In the genomic region with DNA sequence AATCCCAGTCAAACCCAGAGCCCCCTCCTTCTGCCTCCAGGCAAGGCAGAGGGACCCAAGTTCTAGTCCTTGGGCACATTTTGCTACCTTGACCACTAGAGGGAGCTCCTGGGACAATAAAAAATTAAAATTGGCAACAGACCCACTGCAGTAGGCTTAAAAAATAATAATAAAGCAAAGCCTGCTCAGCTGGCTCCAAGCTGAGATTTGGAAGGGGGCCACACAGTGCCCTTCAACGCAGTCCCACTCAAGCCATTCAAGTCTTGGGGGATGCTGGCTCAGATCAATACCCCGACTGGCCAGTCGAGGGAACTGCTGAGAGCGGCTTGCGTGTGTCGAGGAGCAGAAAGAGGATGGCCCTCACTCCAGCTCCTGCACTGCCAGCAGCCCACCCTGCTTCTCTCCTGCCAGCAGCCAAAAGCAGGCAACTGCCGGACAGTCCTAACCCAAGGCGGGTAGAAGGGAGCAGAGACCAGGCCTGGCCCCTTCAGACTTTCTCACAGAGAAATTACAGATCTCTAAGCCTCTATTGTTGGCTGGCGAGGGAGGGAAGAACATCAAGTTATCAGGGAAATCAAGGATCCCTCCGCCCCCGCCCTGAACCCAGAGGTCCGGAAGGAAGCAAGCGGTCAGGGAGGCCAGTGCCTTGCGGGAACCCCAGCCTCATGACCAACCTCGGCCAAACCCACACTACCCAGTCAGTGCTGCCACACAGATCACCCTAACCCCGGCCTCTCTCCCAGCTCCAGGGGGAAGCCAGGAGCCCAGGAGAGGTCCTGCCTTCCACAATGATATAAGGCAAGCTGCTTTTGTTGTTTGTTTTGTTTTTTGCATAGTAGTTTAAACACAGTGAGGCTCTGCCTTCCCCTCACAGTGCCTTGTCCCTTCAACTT, we compare ENCODE assay signal across 8 cellular contexts. TPM values are rescaled to one million over a fixed set of nuclear protein-coding genes. Genes with fewer than 3 reads are reported as not detected.
A peak's percentile ranks its signal among the peaks of the same experiment; 100 is the strongest.
DNase-seq lines count a peak whose midpoint lies in the region; ATAC-seq and TF ChIP-seq lines count a peak whose summit lies in the region.

No MANE protein-coding gene starts in this region.

- H3K4me3 Mint-ChIP-seq in CD4-positive, CD25-positive, alpha-beta regulatory T cell, result peak overlapping the region in 1 of 4 donors; percentile 34

- TF ChIP-seq CTCF in fibroblast of villous mesenchyme (IDR thresholded peaks at IDR 0.05; ENCODE audit: insufficient read depth, low read depth, low read length) (peak; percentile 86), upper lobe of right lung (IDR thresholded peaks at IDR 0.05) (peak; percentile 90)

- ATAC-seq in CD4-positive, CD25-positive, alpha-beta regulatory T cell (ENCODE audit: low read depth in 2 of 2), result no peak
- ATAC-seq in upper lobe of right lung, result peak; percentile 48
- no peak for ATAC-seq in GM18502 (IDR thresholded peaks at IDR 0.05; ENCODE audit: poor library complexity, unreplicated experiment)

- peaks cover 10 to 31% (median 16%) of the 10 kb centered on the region in 4 donors for H3K4me1 Mint-ChIP-seq in CD4-positive, CD25-positive, alpha-beta regulatory T cell

- peaks cover 31% of the 10 kb centered on the region for H3K36me3 Mint-ChIP-seq in CD4-positive, CD25-positive, alpha-beta regulatory T cell

- intact Hi-C loops in upper lobe of right lung (cut with DNase I), result loop anchor here (10.0 kb wide), 1 partner anchor 178 kb away; no protein-coding TSS in a partner anchor

- peak overlapping the region; percentile 43 for H3K27ac ChIP-seq in CD4-positive, CD25-positive, alpha-beta regulatory T cell (ENCODE audit: insufficient read depth, low read length, poor library complexity, severe bottlenecking)
- H3K27ac ChIP-seq in upper lobe of right lung, result peak overlapping the region; percentile 63

- DNase-seq in CD4-positive, CD25-positive, alpha-beta regulatory T cell, result peak; percentile 50 to 80 (median 74)
- peak; percentile 32 for DNase-seq in HS-5 (ENCODE audit: low read depth)
- DNase-seq in RPMI7951 (ENCODE audit: low read depth), result peak; percentile 69
- peak; percentile 34 for DNase-seq in activated effector memory CD4-positive, alpha-beta T cell treated with Interleukin-2 at 50 U/mL for 16 hours
- DNase-seq in fibroblast of villous mesenchyme (ENCODE audit: low read depth), result peak; percentile 72
- DNase-seq in occipital lobe (lab: John Stamatoyannopoulos, UW), result peak; percentile 31
- peak; percentile 77 for DNase-seq in upper lobe of right lung

- peaks cover 18% of the 10 kb centered on the region for H3K4me1 ChIP-seq in CD4-positive, CD25-positive, alpha-beta regulatory T cell (ENCODE audit: control insufficient read depth, insufficient read depth, low read length, poor library complexity, severe bottlenecking)
- H3K4me1 ChIP-seq in upper lobe of right lung, result peaks cover 33% of the 10 kb centered on the region

- H3K27me3 Mint-ChIP-seq in CD4-positive, CD25-positive, alpha-beta regulatory T cell, result no peaks in the 10 kb centered on the region

- no peaks in the 10 kb centered on the region for H3K27me3 ChIP-seq in CD4-positive, CD25-positive, alpha-beta regulatory T cell (ENCODE audit: control insufficient read depth, insufficient read depth, low read length)
- no peaks in the 10 kb centered on the region for H3K27me3 ChIP-seq in upper lobe of right lung

- H3K4me3 ChIP-seq in CD4-positive, CD25-positive, alpha-beta regulatory T cell (ENCODE audit: low read depth, low read length), result no peak overlapping the region
- no peak overlapping the region for H3K4me3 ChIP-seq in fibroblast of villous mesenchyme (ENCODE audit: low read depth, low read length)
- H3K4me3 ChIP-seq in upper lobe of right lung, result peak overlapping the region; percentile 3

- peaks cover 57% of the 10 kb centered on the region for H3K36me3 ChIP-seq in CD4-positive, CD25-positive, alpha-beta regulatory T cell (ENCODE audit: control insufficient read depth, insufficient read depth, low read length)
- H3K36me3 ChIP-seq in upper lobe of right lung, result peaks cover 39% of the 10 kb centered on the region

- no peaks in the 10 kb centered on the region for H3K9me3 ChIP-seq in CD4-positive, CD25-positive, alpha-beta regulatory T cell (ENCODE audit: control insufficient read depth in 2 of 2, low read length in 2 of 2)
- H3K9me3 ChIP-seq in upper lobe of right lung, result no peaks in the 10 kb centered on the region

- H3K9me3 Mint-ChIP-seq in CD4-positive, CD25-positive, alpha-beta regulatory T cell, result no peaks in the 10 kb centered on the region

- peak overlapping the region in 2 of 3 donors; percentile 52 to 67 for H3K27ac Mint-ChIP-seq in CD4-positive, CD25-positive, alpha-beta regulatory T cell

RNA-seq across cellular contexts. Expression of a gene that starts 4.9 kb away (rescaled TPM):
- 1.4 TPM for total RNA-seq in CD4-positive, CD25-positive, alpha-beta regulatory T cell
- 1 to 10 TPM; 1.0 to 2.0 (median 1.5) TPM for polyA plus RNA-seq in CD4-positive, CD25-positive, alpha-beta regulatory T cell
- total RNA-seq in RPMI7951 (2014; rRNA removed; shearing (Covaris generic)), result 13.1 and 13.4 TPM in 2 replicates
- total RNA-seq in fibroblast of villous mesenchyme (13.0 and 13.5 TPM in 2 replicates), occipital lobe (6.4 TPM), upper lobe of right lung (11.8 TPM)

RNA-seq across cellular contexts. Expression of a gene that starts 47.8 kb away (rescaled TPM):
- not detected for total RNA-seq in CD4-positive, CD25-positive, alpha-beta regulatory T cell
- not detected for polyA plus RNA-seq in CD4-positive, CD25-positive, alpha-beta regulatory T cell
- total RNA-seq in RPMI7951 (2014; rRNA removed; shearing (Covaris generic)), result not detected in 2 replicates
- not detected in 2 replicates for total RNA-seq in fibroblast of villous mesenchyme
- total RNA-seq in occipital lobe, result not detected
- not detected for total RNA-seq in upper lobe of right lung

RNA-seq across cellular contexts. Expression of a gene that starts 49.2 kb away (rescaled TPM):
- 101 TPM for total RNA-seq in CD4-positive, CD25-positive, alpha-beta regulatory T cell
- polyA plus RNA-seq in CD4-positive, CD25-positive, alpha-beta regulatory T cell, result 1 to 10 TPM; 1.4 to 4.7 (median 2.9) TPM
- total RNA-seq in RPMI7951 (2014; rRNA removed; shearing (Covaris generic)), result 9.1 and 9.9 TPM in 2 replicates
- total RNA-seq in fibroblast of villous mesenchyme (11.2 and 15.5 TPM in 2 replicates), occipital lobe (5.8 TPM), upper lobe of right lung (15.4 TPM)
